Comparison of ENCODE assay signal across 34 cellular contexts in genomic region chr1:35939484-35939883, GRCh38.
"Had no signal": no experiment of that assay in that cellular context is flagged by ENCODE, and none has a peak within 500 bp of the region (broad histone marks: within the 10 kb centered on the region; RNA-seq: fewer than 3 reads in every experiment).

No MANE protein-coding gene starts in this region.

- H3K9ac ChIP-seq: KMS-11 had no signal

- DNase-seq: Karpas-422, MG63, MM.1S, MV-4-11, NCI-H1048, NCI-H1092, NCI-H1092 treated with DMSO at 0.1 percent for 48 hours, NCI-H1105, NCI-H1105 treated with DMSO at 0.1 percent for 48 hours, NCI-H1417, NCI-H1436, NCI-H1436 treated with DMSO at 0.1 percent for 48 hours, NCI-H146, NCI-H1694, NCI-H1694 treated with DMSO at 0.1 percent for 48 hours, NCI-H187, NCI-H187 treated with DMSO at 0.1 percent for 48 hours, NCI-H1930, NCI-H2029, NCI-H2029 treated with DMSO at 0.1 percent for 48 hours, NCI-H2081, NCI-H2081 treated with DMSO at 0.1 percent for 48 hours, NCI-H2107, NCI-H2171, NCI-H2171 treated with DMSO at 0.1 percent for 48 hours, NCI-H2227 treated with DMSO at 0.1 percent for 48 hours, NCI-H226, NCI-H345, NCI-H446, NCI-H446 treated with DMSO at 0.1 percent for 48 hours, NCI-H510A, NCI-H510A treated with DMSO at 0.1 percent for 48 hours, NCI-H524 had no signal

- H3K9me3 ChIP-seq: MG63 had no signal

- H3K4me3 ChIP-seq: MG63 had no signal

- H3K36me3 ChIP-seq: MG63 had no signal

- H3K4me2 ChIP-seq: KMS-11 had no signal

- H3K27me3 ChIP-seq: MG63 had no signal

- H3K27ac ChIP-seq: KMS-11 had no signal
